14 cellular contexts compared by ENCODE assay signal in the genomic region with DNA sequence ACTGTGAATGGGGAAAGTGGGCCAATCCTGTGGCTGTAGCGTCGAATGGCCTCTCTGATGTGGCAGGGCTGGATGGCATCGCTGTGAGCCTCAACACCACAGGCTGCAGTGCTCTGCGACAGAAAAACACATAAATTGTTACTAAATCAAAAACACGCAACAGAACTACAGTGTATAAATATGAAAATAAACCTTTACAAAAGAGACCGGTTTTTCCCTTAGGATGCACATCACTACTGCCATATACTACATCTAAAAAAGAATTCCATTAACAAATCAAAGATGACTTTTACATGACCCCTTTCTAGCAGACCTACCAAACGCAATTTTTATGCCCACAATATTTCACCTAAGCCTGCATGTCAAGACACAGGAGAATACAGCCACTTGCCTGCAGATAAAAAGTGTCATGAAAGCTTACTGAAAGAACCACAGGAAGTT.
A peak's percentile ranks its signal among the peaks of the same experiment; 100 is the strongest.
DNase-seq lines count a peak whose midpoint lies in the region; ATAC-seq and TF ChIP-seq lines count a peak whose summit lies in the region.
"Had no signal": no experiment of that assay in that cellular context is flagged by ENCODE, and none has a peak within 500 bp of the region (broad histone marks: within the 10 kb centered on the region; RNA-seq: fewer than 3 reads in every experiment).

No MANE protein-coding gene starts in this region.

- no peak overlapping the region for H3K4me3 ChIP-seq in dorsolateral prefrontal cortex

- peak; percentile 55 for DNase-seq in activated CD4-positive, alpha-beta T cell treated with anti-CD3 and anti-CD28 coated beads for 36 hours
- DNase-seq in activated CD4-positive, alpha-beta T cell treated with anti-CD3 and anti-CD28 coated beads for 1 hour: no peak
- peak; percentile 69 for DNase-seq in activated CD8-positive, alpha-beta T cell treated with anti-CD3 and anti-CD28 coated beads, Interleukin-2, amount 10 ng/mL, durations not matched to agents 7 days and 5 days
- peak; percentile 59 for DNase-seq in central memory CD4-positive, alpha-beta T cell
- DNase-seq in stimulated activated naive CD8-positive, alpha-beta T cell treated with anti-CD3 and anti-CD28 coated beads, Interleukin-15, Interleukin-2, amounts not matched to agents 100 U/mL and 50 U/mL, for 24 hours: peak; percentile 34
- DNase-seq in dorsolateral prefrontal cortex: no peak
- DNase-seq: 8988T, NCI-H1930, nephron progenitor cell had no signal

- intact Hi-C loops in activated CD4-positive, alpha-beta T cell treated with anti-CD3 and anti-CD28 coated beads for 36 hours (cut with DNase I, micrococcal nuclease): loop anchor here (1.0 to 10.0 kb wide), 8 partner anchors 44 to 1082 kb away; a partner anchor contains a TSS
- intact Hi-C loops in dorsolateral prefrontal cortex (cut with DNase I): no loop called here

- H3K27me3 Mint-ChIP-seq in activated CD4-positive, alpha-beta T cell treated with anti-CD3 and anti-CD28 coated beads for 36 hours: no peaks in the 10 kb centered on the region
- H3K27me3 Mint-ChIP-seq in activated CD8-positive, alpha-beta T cell treated with anti-CD3 and anti-CD28 coated beads, Interleukin-2, amount 10 ng/mL, durations not matched to agents 7 days and 5 days (ENCODE audit: low read depth): no peaks in the 10 kb centered on the region

- H3K4me1 Mint-ChIP-seq in activated CD4-positive, alpha-beta T cell treated with anti-CD3 and anti-CD28 coated beads for 36 hours: peaks cover 52% of the 10 kb centered on the region
- H3K4me1 Mint-ChIP-seq in activated CD8-positive, alpha-beta T cell treated with anti-CD3 and anti-CD28 coated beads, Interleukin-2, amount 10 ng/mL, durations not matched to agents 7 days and 5 days (ENCODE audit: low read depth): peaks cover 47% of the 10 kb centered on the region
- H3K4me1 Mint-ChIP-seq: nephron progenitor cell had no signal

- no peaks in the 10 kb centered on the region for H3K9me3 Mint-ChIP-seq in activated CD4-positive, alpha-beta T cell treated with anti-CD3 and anti-CD28 coated beads for 36 hours (ENCODE audit: low read depth)
- peaks cover 5% of the 10 kb centered on the region for H3K9me3 Mint-ChIP-seq in activated CD8-positive, alpha-beta T cell treated with anti-CD3 and anti-CD28 coated beads, Interleukin-2, amount 10 ng/mL, durations not matched to agents 7 days and 5 days (ENCODE audit: insufficient read depth)
- H3K9me3 Mint-ChIP-seq: nephron progenitor cell had no signal

- H3K27ac Mint-ChIP-seq in activated CD4-positive, alpha-beta T cell treated with anti-CD3 and anti-CD28 coated beads for 36 hours: peak overlapping the region; percentile 81
- peak overlapping the region; percentile 99 for H3K27ac Mint-ChIP-seq in activated CD8-positive, alpha-beta T cell treated with anti-CD3 and anti-CD28 coated beads, Interleukin-2, amount 10 ng/mL, durations not matched to agents 7 days and 5 days
- H3K27ac Mint-ChIP-seq: nephron progenitor cell had no signal

- POLR2A ChIA-PET in activated CD4-positive, alpha-beta T cell treated with anti-CD3 and anti-CD28 coated beads for 36 hours (lab: Charles Lee): no interaction called here
- POLR2A ChIA-PET in activated CD8-positive, alpha-beta T cell treated with anti-CD3 and anti-CD28 coated beads, Interleukin-2, amount 10 ng/mL, durations not matched to agents 7 days and 5 days (lab: Charles Lee): interaction anchor here (0.6 to 1.7 kb wide), 3 partner anchors 12 to 445 kb away, joined by 3 to 6 read pairs (median 3); a partner anchor contains a TSS

- CTCF ChIA-PET in activated CD4-positive, alpha-beta T cell treated with anti-CD3 and anti-CD28 coated beads for 36 hours (lab: Charles Lee): interaction anchor here (0.7 to 0.8 kb wide), 2 partner anchors 270 to 1102 kb away, joined by 3 read pairs; no protein-coding TSS in a partner anchor
- CTCF ChIA-PET in activated CD8-positive, alpha-beta T cell treated with anti-CD3 and anti-CD28 coated beads, Interleukin-2, amount 10 ng/mL, durations not matched to agents 7 days and 5 days (lab: Charles Lee): interaction anchor here (0.6 to 2.0 kb wide), 3 partner anchors 17 to 302 kb away, joined by 3 to 4 read pairs (median 4); no protein-coding TSS in a partner anchor

- H3K36me3 Mint-ChIP-seq in activated CD4-positive, alpha-beta T cell treated with anti-CD3 and anti-CD28 coated beads for 36 hours (ENCODE audit: low read depth): peaks cover 12% of the 10 kb centered on the region
- peaks cover 19% of the 10 kb centered on the region for H3K36me3 Mint-ChIP-seq in activated CD8-positive, alpha-beta T cell treated with anti-CD3 and anti-CD28 coated beads, Interleukin-2, amount 10 ng/mL, durations not matched to agents 7 days and 5 days (ENCODE audit: low read depth)

- peak overlapping the region; percentile 67 for H3K4me3 Mint-ChIP-seq in activated CD4-positive, alpha-beta T cell treated with anti-CD3 and anti-CD28 coated beads for 36 hours
- H3K4me3 Mint-ChIP-seq in activated CD8-positive, alpha-beta T cell treated with anti-CD3 and anti-CD28 coated beads, Interleukin-2, amount 10 ng/mL, durations not matched to agents 7 days and 5 days: peak overlapping the region; percentile 92
- H3K4me3 Mint-ChIP-seq: nephron progenitor cell had no signal

- peak; percentile 42 for ATAC-seq in activated CD4-positive, alpha-beta T cell treated with anti-CD3 and anti-CD28 coated beads for 36 hours
- ATAC-seq in activated CD8-positive, alpha-beta T cell treated with anti-CD3 and anti-CD28 coated beads, Interleukin-2, amount 10 ng/mL, durations not matched to agents 7 days and 5 days: peak; percentile 83
- peak; percentile 62 for ATAC-seq in stimulated activated naive CD8-positive, alpha-beta T cell treated with anti-CD3 and anti-CD28 coated beads, Interleukin-15, Interleukin-2, amounts not matched to agents 100 U/mL and 50 U/mL, for 24 hours
- ATAC-seq in GM21390 (IDR thresholded peaks at IDR 0.05; ENCODE audit: unreplicated experiment) (no peak), HG03571 (IDR thresholded peaks at IDR 0.05; ENCODE audit: unreplicated experiment) (no peak)
- ATAC-seq: SK-N-SH treated with all-trans-retinoic acid at 6 μM for 48 hours had no signal

- H3K27me3 ChIP-seq in dorsolateral prefrontal cortex: no peaks in the 10 kb centered on the region
- H3K27me3 ChIP-seq: tibial nerve had no signal

- no peak overlapping the region for H3K27ac ChIP-seq in dorsolateral prefrontal cortex
- H3K27ac ChIP-seq: epithelial cell of prostate had no signal

- TF ChIP-seq CTCF in dorsolateral prefrontal cortex (IDR thresholded peaks at IDR 0.05 in 54 of 56, conservative IDR thresholded peaks at IDR 0.05 in 2 of 56; ENCODE audit: low read depth in 1 of 56, partially characterized antibody in 56 of 56): no peak

Comparison
In these comparisons a context has a peak if more than half of its experiments do, and no peak if none do; other contexts are left out.
1. DNase-seq: peak in activated CD4-positive, alpha-beta T cell treated with anti-CD3 and anti-CD28 coated beads for 36 hours (single experiment), activated CD8-positive, alpha-beta T cell treated with anti-CD3 and anti-CD28 coated beads, Interleukin-2, amount 10 ng/mL, durations not matched to agents 7 days and 5 days (single experiment), central memory CD4-positive, alpha-beta T cell (single experiment) and stimulated activated naive CD8-positive, alpha-beta T cell treated with anti-CD3 and anti-CD28 coated beads, Interleukin-15, Interleukin-2, amounts not matched to agents 100 U/mL and 50 U/mL, for 24 hours (single experiment); none in activated CD4-positive, alpha-beta T cell treated with anti-CD3 and anti-CD28 coated beads for 1 hour (single experiment) and dorsolateral prefrontal cortex (0 of 10).
2. ATAC-seq: peak in activated CD4-positive, alpha-beta T cell treated with anti-CD3 and anti-CD28 coated beads for 36 hours (single experiment), activated CD8-positive, alpha-beta T cell treated with anti-CD3 and anti-CD28 coated beads, Interleukin-2, amount 10 ng/mL, durations not matched to agents 7 days and 5 days (single experiment) and stimulated activated naive CD8-positive, alpha-beta T cell treated with anti-CD3 and anti-CD28 coated beads, Interleukin-15, Interleukin-2, amounts not matched to agents 100 U/mL and 50 U/mL, for 24 hours (single experiment); none in GM21390 (single experiment) and HG03571 (single experiment).
3. intact Hi-C loops: an anchor here in activated CD4-positive, alpha-beta T cell treated with anti-CD3 and anti-CD28 coated beads for 36 hours (1.0 to 10.0 kb wide); none called in dorsolateral prefrontal cortex.